8 cellular contexts compared by ENCODE assay signal in genomic region chr1:93846151-93846928, GRCh38. TPM values are rescaled to one million over a fixed set of nuclear protein-coding genes. Genes with fewer than 3 reads are reported as not detected.
A peak's percentile ranks its signal among the peaks of the same experiment; 100 is the strongest.
DNase-seq lines count a peak whose midpoint lies in the region; ATAC-seq lines count a peak whose summit lies in the region.

No MANE protein-coding gene starts in this region.

- H3K36me3 ChIP-seq in CD4-positive, alpha-beta memory T cell (ENCODE audit: insufficient read depth, low read length): no peaks in the 10 kb centered on the region
- H3K36me3 ChIP-seq in effector memory CD4-positive, alpha-beta T cell (ENCODE audit: control insufficient read depth, insufficient read depth, low read length): no peaks in the 10 kb centered on the region

- peak overlapping the region; percentile 81 for H3K27ac ChIP-seq in CD4-positive, alpha-beta memory T cell (ENCODE audit: low read depth, low read length)
- H3K27ac ChIP-seq in effector memory CD4-positive, alpha-beta T cell (ENCODE audit: insufficient read depth, low read length, poor library complexity, severe bottlenecking): peak overlapping the region; percentile 80

- no peaks in the 10 kb centered on the region for H3K27me3 ChIP-seq in CD4-positive, alpha-beta memory T cell (ENCODE audit: insufficient read depth, low read length)
- no peaks in the 10 kb centered on the region for H3K27me3 ChIP-seq in effector memory CD4-positive, alpha-beta T cell (replicated peaks; ENCODE audit: control insufficient read depth, insufficient read depth, low read length, poor library complexity, severe bottlenecking)

- POLR2A ChIA-PET in CD4-positive, alpha-beta memory T cell (lab: Charles Lee; ENCODE audit: partially characterized antibody): interaction anchor here (0.6 to 4.5 kb wide), 28 partner anchors 9 to 1388 kb away, joined by 3 to 69 read pairs (median 6); partner anchors contain the start of genes ABCD3, DNTTIP2, DR1 and GCLM

- intact Hi-C loops in CD4-positive, alpha-beta memory T cell (cut with micrococcal nuclease): loop anchor here (1.0 to 10.0 kb wide), 4 partner anchors 666 to 1388 kb away; partner anchors contain the start of genes CCDC18, MTF2, RPL5 and RWDD3

- peaks cover 31% of the 10 kb centered on the region for H3K4me1 ChIP-seq in CD4-positive, alpha-beta memory T cell (ENCODE audit: insufficient read depth, low read length)
- H3K4me1 ChIP-seq in effector memory CD4-positive, alpha-beta T cell (ENCODE audit: control insufficient read depth, insufficient read depth, low read length, poor library complexity, severe bottlenecking): peaks cover 6% of the 10 kb centered on the region

- H3K27ac Mint-ChIP-seq in CD4-positive, alpha-beta memory T cell: peak overlapping the region; percentile 89 to 100 (median 95)
- H3K27ac Mint-ChIP-seq in memory B cell: peak overlapping the region; percentile 99

- peaks cover 1 to 6% of the 10 kb centered on the region in 2 donors for H3K27me3 Mint-ChIP-seq in CD4-positive, alpha-beta memory T cell
- no peaks in the 10 kb centered on the region for H3K27me3 Mint-ChIP-seq in memory B cell

- ATAC-seq in GM19351 (IDR thresholded peaks at IDR 0.05; ENCODE audit: unreplicated experiment) (peak; percentile 55), HG03469 (IDR thresholded peaks at IDR 0.05; ENCODE audit: unreplicated experiment) (peak; percentile 36), memory B cell (ENCODE audit: low read depth) (peak; percentile 57)

- H3K4me3 ChIP-seq in CD4-positive, alpha-beta memory T cell (ENCODE audit: low read length in 2 of 2): peak overlapping the region; percentile 58 to 92
- peak overlapping the region; percentile 84 for H3K4me3 ChIP-seq in effector memory CD4-positive, alpha-beta T cell (ENCODE audit: insufficient read depth, low read depth, low read length, poor library complexity, severe bottlenecking)

- CTCF ChIA-PET in CD4-positive, alpha-beta memory T cell (lab: Charles Lee; ENCODE audit: partially characterized antibody): interaction anchor here (0.5 to 5.6 kb wide), 23 partner anchors 9 to 1389 kb away, joined by 3 to 191 read pairs (median 4); partner anchors contain the start of genes DNTTIP2 and GCLM

- peaks cover 0 to 17% (median 1%) of the 10 kb centered on the region in 8 donors for H3K9me3 Mint-ChIP-seq in CD4-positive, alpha-beta memory T cell
- peaks cover 4% of the 10 kb centered on the region for H3K9me3 Mint-ChIP-seq in memory B cell

- H3K4me1 Mint-ChIP-seq in CD4-positive, alpha-beta memory T cell: peaks cover 17 to 44% (median 25%) of the 10 kb centered on the region in 4 donors
- H3K4me1 Mint-ChIP-seq in memory B cell: peaks cover 21% of the 10 kb centered on the region

- H3K36me3 Mint-ChIP-seq in CD4-positive, alpha-beta memory T cell: peaks cover 0 to 19% of the 10 kb centered on the region in 2 donors
- peaks cover 5% of the 10 kb centered on the region for H3K36me3 Mint-ChIP-seq in memory B cell

- no peaks in the 10 kb centered on the region for H3K9me3 ChIP-seq in CD4-positive, alpha-beta memory T cell (ENCODE audit: control insufficient read depth in 1 of 2, low read length in 2 of 2)
- no peaks in the 10 kb centered on the region for H3K9me3 ChIP-seq in effector memory CD4-positive, alpha-beta T cell (ENCODE audit: control insufficient read depth, low read length)

- peak; percentile 85 to 91 (median 88) for DNase-seq in CD4-positive, alpha-beta memory T cell
- DNase-seq in NCI-H774 (lab: John Stamatoyannopoulos, UW) (peak; percentile 78), memory B cell (ENCODE audit: low spot score in 2 of 2) (peak; percentile 84 to 86)
- peak; percentile 71 to 77 for DNase-seq in activated CD8-positive, alpha-beta memory T cell treated with anti-CD3 and anti-CD28 coated beads for 4 hours (ENCODE audit: low read depth in 2 of 2)
- DNase-seq in effector memory CD4-positive, alpha-beta T cell: peak; percentile 73 to 79 (median 74)
- peak; percentile 79 for DNase-seq in stimulated activated CD8-positive, alpha-beta memory T cell treated with anti-CD3 and anti-CD28 coated beads, Interleukin-12 subunit alpha, Interleukin-12 subunit beta, amount 100 ng/mL, for 1 hour (ENCODE audit: low read depth)

- H3K4me3 Mint-ChIP-seq in CD4-positive, alpha-beta memory T cell: peak overlapping the region; percentile 87 to 97 (median 90)
- peak overlapping the region; percentile 87 for H3K4me3 Mint-ChIP-seq in memory B cell

RNA-seq across cellular contexts. Expression of gene DNTTIP2, which starts 32.7 kb away (rescaled TPM):
- 10 to 100 TPM; 71.4 to 75.4 TPM for total RNA-seq in CD4-positive, alpha-beta memory T cell
- 10 to 100 TPM; 52.5 to 86.5 TPM for polyA plus RNA-seq in CD4-positive, alpha-beta memory T cell

Comparison
In these comparisons a context has a peak if more than half of its experiments do, and no peak if none do; other contexts are left out.
1. Peak in every context shown above with its lines: DNase-seq, ATAC-seq, H3K4me3 ChIP-seq and H3K27ac ChIP-seq.